ENCODE assay signal across 22 cellular contexts in the genomic region with DNA sequence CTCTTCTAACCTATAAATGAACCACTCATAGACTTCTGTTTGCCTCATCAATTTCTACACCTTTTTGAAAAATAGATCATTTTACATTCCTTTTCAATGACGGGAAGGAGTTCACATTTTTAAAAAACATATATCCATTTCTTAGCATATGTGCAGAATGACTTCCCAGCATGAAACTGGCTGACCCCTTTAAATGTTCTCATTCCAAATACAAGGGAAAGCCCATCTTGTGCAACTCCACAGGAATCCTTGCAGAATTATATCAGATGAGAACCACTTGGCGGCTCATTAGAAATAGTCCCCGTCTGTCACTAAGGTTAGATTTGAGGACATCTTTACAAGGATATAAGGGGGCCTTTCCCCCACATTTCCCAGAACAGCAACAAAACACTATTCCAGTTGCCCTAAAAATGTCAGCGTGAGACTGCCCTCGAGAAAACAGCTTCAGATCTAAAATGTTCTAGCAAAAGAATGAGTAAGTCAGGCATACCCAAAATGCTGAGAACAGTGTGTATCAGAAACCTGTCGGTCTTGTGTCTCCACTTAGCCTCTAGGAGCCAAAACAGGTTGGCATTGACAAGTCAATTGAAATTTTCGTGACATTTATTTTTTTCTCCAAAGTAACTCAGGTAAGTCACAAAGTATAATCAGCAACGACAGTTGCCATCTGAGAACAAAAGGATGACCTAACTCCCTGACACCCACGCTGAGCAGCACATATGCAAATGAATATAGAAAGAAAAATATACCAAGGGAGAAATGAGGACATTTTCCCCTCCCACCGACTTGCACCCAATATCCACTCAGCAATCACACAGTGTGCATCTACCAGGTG.
A peak's percentile ranks its signal among the peaks of the same experiment; 100 is the strongest.
DNase-seq lines count a peak whose midpoint lies in the region; ATAC-seq and TF ChIP-seq lines count a peak whose summit lies in the region.
"Had no signal": no experiment of that assay in that cellular context is flagged by ENCODE, and none has a peak within 500 bp of the region (broad histone marks: within the 10 kb centered on the region; RNA-seq: fewer than 3 reads in every experiment).

No MANE protein-coding gene starts in this region.

- in situ Hi-C loops in mammary epithelial cell (cut with MboI; ENCODE audit: low sequenced_read_pairs in 2 of 2) = no loop called here

- intact Hi-C loops in mammary epithelial cell (cut with micrococcal nuclease) = no loop called here

- H3K79me2 ChIP-seq in mammary epithelial cell (ENCODE audit: insufficient read depth, low read length) = no peaks in the 10 kb centered on the region

- H3K4me3 Mint-ChIP-seq in CD4-positive, CD25-positive, alpha-beta regulatory T cell = no peak overlapping the region
- peak overlapping the region in 6 of 8 donors; percentile 5 to 55 (median 24) for H3K4me3 Mint-ChIP-seq in naive B cell
- H3K4me3 Mint-ChIP-seq in activated naive CD8-positive, alpha-beta T cell treated with anti-CD3 and anti-CD28 coated beads, Interleukin-2, amount 50 U/mL, for 24 hours = no peak overlapping the region
- H3K4me3 Mint-ChIP-seq: activated naive CD8-positive, alpha-beta T cell treated with anti-CD3 and anti-CD28 coated beads for 36 hours; CD4-positive, alpha-beta T cell had no signal

- H3K27me3 ChIP-seq in CD4-positive, CD25-positive, alpha-beta regulatory T cell (ENCODE audit: control insufficient read depth, insufficient read depth, low read length) = no peaks in the 10 kb centered on the region
- H3K27me3 ChIP-seq in HUES64 (ENCODE audit: insufficient read depth, low read length) (no peaks in the 10 kb centered on the region), mammary epithelial cell (ENCODE audit: insufficient read depth, low read length) (no peaks in the 10 kb centered on the region)
- H3K27me3 ChIP-seq: esophagus muscularis mucosa, spleen had no signal

- dilution Hi-C loops in mammary epithelial cell (cut with HindIII; ENCODE audit: low sequenced_read_pairs) = no loop called here

- peak overlapping the region; percentile 54 for H3K4me2 ChIP-seq in mammary epithelial cell (ENCODE audit: insufficient read depth, low read depth, low read length)
- H3K4me2 ChIP-seq: KMS-11 had no signal

- no peaks in the 10 kb centered on the region for H3K9me3 ChIP-seq in CD4-positive, CD25-positive, alpha-beta regulatory T cell (ENCODE audit: control insufficient read depth in 2 of 2, low read length in 2 of 2)
- H3K9me3 ChIP-seq in HUES64 (ENCODE audit: insufficient read depth, low read depth, low read length) = no peaks in the 10 kb centered on the region
- H3K9me3 ChIP-seq in mammary epithelial cell (replicated peaks; ENCODE audit: insufficient read depth, low read length) = no peaks in the 10 kb centered on the region
- H3K9me3 ChIP-seq: esophagus muscularis mucosa, spleen had no signal

- CTCF ChIA-PET in mammary epithelial cell (lab: Charles Lee; ENCODE audit: low non-redundant PET) = no interaction called here

- H2AFZ ChIP-seq in mammary epithelial cell (ENCODE audit: low read depth, low read length) = no peak overlapping the region

- no peaks in the 10 kb centered on the region for H3K4me1 ChIP-seq in CD4-positive, CD25-positive, alpha-beta regulatory T cell (ENCODE audit: control insufficient read depth, insufficient read depth, low read length, poor library complexity, severe bottlenecking)
- H3K4me1 ChIP-seq in HUES64 (ENCODE audit: insufficient read depth, low read length) = peaks cover 42% of the 10 kb centered on the region
- H3K4me1 ChIP-seq in mammary epithelial cell (ENCODE audit: insufficient read depth, low read length) = peaks cover 10% of the 10 kb centered on the region

- peaks cover 8 to 13% (median 9%) of the 10 kb centered on the region in 4 donors for H3K4me1 Mint-ChIP-seq in CD4-positive, CD25-positive, alpha-beta regulatory T cell
- H3K4me1 Mint-ChIP-seq in naive B cell = peaks cover 46 to 68% (median 65%) of the 10 kb centered on the region in 3 donors
- peaks cover 12% of the 10 kb centered on the region for H3K4me1 Mint-ChIP-seq in activated naive CD8-positive, alpha-beta T cell treated with anti-CD3 and anti-CD28 coated beads, Interleukin-2, amount 50 U/mL, for 24 hours

- DNase-seq in CD4-positive, CD25-positive, alpha-beta regulatory T cell = no peak
- no peak for DNase-seq in mammary epithelial cell
- DNase-seq in naive B cell = no peak
- DNase-seq in hypothalamus (lab: John Stamatoyannopoulos, UW) = no peak
- DNase-seq in A172 (ENCODE audit: low spot score) = no peak
- DNase-seq in T-helper 9 cell = no peak
- DNase-seq in activated naive CD8-positive, alpha-beta T cell treated with anti-CD3 and anti-CD28 coated beads, Interleukin-2, amount 50 U/mL, for 24 hours = no peak
- DNase-seq: activated naive CD8-positive, alpha-beta T cell treated with anti-CD3 and anti-CD28 coated beads for 36 hours; activated T-cell treated with anti-CD3 and anti-CD28 coated beads, Interleukin-2, amount 50 U/mL, for 48 hours; CD4-positive, alpha-beta T cell; DMS53; left cardiac atrium; midbrain; NCI-H2029; NCI-H510A; spleen; stimulated activated CD4-positive, alpha-beta T cell treated with anti-CD3 and anti-CD28 coated beads, Interleukin-4, amount 100 ng/mL, for 4 hours; SW 1271 had no signal

- H3K27ac Mint-ChIP-seq in CD4-positive, CD25-positive, alpha-beta regulatory T cell = peak overlapping the region; percentile 16 to 54 (median 53)
- H3K27ac Mint-ChIP-seq in naive B cell = peak overlapping the region in 5 of 6 donors; percentile 17 to 86 (median 44)
- no peak overlapping the region for H3K27ac Mint-ChIP-seq in activated naive CD8-positive, alpha-beta T cell treated with anti-CD3 and anti-CD28 coated beads, Interleukin-2, amount 50 U/mL, for 24 hours
- H3K27ac Mint-ChIP-seq: activated naive CD8-positive, alpha-beta T cell treated with anti-CD3 and anti-CD28 coated beads for 36 hours; CD4-positive, alpha-beta T cell had no signal

- H3K27ac ChIP-seq in CD4-positive, CD25-positive, alpha-beta regulatory T cell (ENCODE audit: insufficient read depth, low read length, poor library complexity, severe bottlenecking) = no peak overlapping the region
- H3K27ac ChIP-seq in HUES64 (ENCODE audit: low read depth, low read length) (0 out of 2 replicates have a peak overlapping the region, but pooled peaks have one; percentile 1), mammary epithelial cell (ENCODE audit: insufficient read depth, low read depth, low read length) (no peak overlapping the region)
- H3K27ac ChIP-seq: esophagus muscularis mucosa, KMS-11, spleen had no signal

- no peak overlapping the region for H3K9ac ChIP-seq in HUES64 (ENCODE audit: low read depth, low read length)
- no peak overlapping the region for H3K9ac ChIP-seq in mammary epithelial cell (ENCODE audit: insufficient read depth, low read length)
- H3K9ac ChIP-seq: KMS-11 had no signal

- no peaks in the 10 kb centered on the region for H3K36me3 ChIP-seq in CD4-positive, CD25-positive, alpha-beta regulatory T cell (ENCODE audit: control insufficient read depth, insufficient read depth, low read length)
- H3K36me3 ChIP-seq in HUES64 (ENCODE audit: insufficient read depth, low read length) = no peaks in the 10 kb centered on the region
- H3K36me3 ChIP-seq in mammary epithelial cell (ENCODE audit: insufficient read depth, low read length) = no peaks in the 10 kb centered on the region
- H3K36me3 ChIP-seq: esophagus muscularis mucosa, spleen had no signal

- H3K36me3 Mint-ChIP-seq in CD4-positive, CD25-positive, alpha-beta regulatory T cell = peaks cover 12% of the 10 kb centered on the region
- H3K36me3 Mint-ChIP-seq in naive B cell = peaks cover 5 to 16% of the 10 kb centered on the region in 2 donors
- no peaks in the 10 kb centered on the region for H3K36me3 Mint-ChIP-seq in activated naive CD8-positive, alpha-beta T cell treated with anti-CD3 and anti-CD28 coated beads, Interleukin-2, amount 50 U/mL, for 24 hours (ENCODE audit: low read depth)

- no peaks in the 10 kb centered on the region for H3K9me3 Mint-ChIP-seq in CD4-positive, CD25-positive, alpha-beta regulatory T cell
- no peaks in the 10 kb centered on the region for H3K9me3 Mint-ChIP-seq in naive B cell
- no peaks in the 10 kb centered on the region for H3K9me3 Mint-ChIP-seq in activated naive CD8-positive, alpha-beta T cell treated with anti-CD3 and anti-CD28 coated beads, Interleukin-2, amount 50 U/mL, for 24 hours
- H3K9me3 Mint-ChIP-seq: activated naive CD8-positive, alpha-beta T cell treated with anti-CD3 and anti-CD28 coated beads for 36 hours; CD4-positive, alpha-beta T cell had no signal

- BruUV-seq in mammary epithelial cell (replicated peaks; lab: Mats Ljungman, UMichigan) = no TSS peak

- WGBS in HUES64 = 74% methylated on average over 9 of the region's 10 CpGs
- WGBS in mammary epithelial cell (ENCODE audit: low coverage, missing lambda C conversion rate) = 47% methylated on average over 10 of the region's 10 CpGs

- no peaks in the 10 kb centered on the region for H4K20me1 ChIP-seq in mammary epithelial cell (ENCODE audit: insufficient read depth, low read length)

- no peak for TF ChIP-seq CTCF in mammary epithelial cell (conservative IDR thresholded peaks at IDR 0.05 in 1 of 2, IDR thresholded peaks at IDR 0.05 in 1 of 2; ENCODE audit: extremely low read depth in 1 of 2, insufficient read depth in 1 of 2, low read depth in 1 of 2, low read length in 2 of 2)

- no peak for ATAC-seq in CD4-positive, CD25-positive, alpha-beta regulatory T cell (ENCODE audit: low read depth in 2 of 2)
- peak in 1 of 2 donors; percentile 30 for ATAC-seq in naive B cell (ENCODE audit: low read depth in 2 of 2)
- ATAC-seq in activated naive CD8-positive, alpha-beta T cell treated with anti-CD3 and anti-CD28 coated beads, Interleukin-2, amount 50 U/mL, for 24 hours = no peak
- ATAC-seq: left cardiac atrium, Right ventricle myocardium inferior had no signal

- no peak overlapping the region for H3K4me3 ChIP-seq in CD4-positive, CD25-positive, alpha-beta regulatory T cell (ENCODE audit: low read depth, low read length)
- H3K4me3 ChIP-seq in HUES64 (ENCODE audit: low read length) (no peak overlapping the region), mammary epithelial cell (replicated peaks in 1 of 3; ENCODE audit: insufficient read depth in 1 of 3, low read depth in 2 of 3, low read length in 3 of 3) (no peak overlapping the region)
- H3K4me3 ChIP-seq: esophagus muscularis mucosa, spleen had no signal

- H3K27me3 Mint-ChIP-seq in CD4-positive, CD25-positive, alpha-beta regulatory T cell = no peaks in the 10 kb centered on the region
- H3K27me3 Mint-ChIP-seq in naive B cell = no peaks in the 10 kb centered on the region
- no peaks in the 10 kb centered on the region for H3K27me3 Mint-ChIP-seq in activated naive CD8-positive, alpha-beta T cell treated with anti-CD3 and anti-CD28 coated beads, Interleukin-2, amount 50 U/mL, for 24 hours
- H3K27me3 Mint-ChIP-seq: activated naive CD8-positive, alpha-beta T cell treated with anti-CD3 and anti-CD28 coated beads for 36 hours; CD4-positive, alpha-beta T cell had no signal

Comparison
In these comparisons a context has a peak if more than half of its experiments do, and no peak if none do; other contexts are left out.
1. H3K4me3 Mint-ChIP-seq: peak in naive B cell (6 of 8); none in CD4-positive, CD25-positive, alpha-beta regulatory T cell (0 of 4) and activated naive CD8-positive, alpha-beta T cell treated with anti-CD3 and anti-CD28 coated beads, Interleukin-2, amount 50 U/mL, for 24 hours (single experiment).